ENCODE assay signal across 1 cellular context in genomic region chr2:101478561-101479001, GRCh38.
TF ChIP-seq lines count a peak whose summit lies in the region.

No MANE protein-coding gene starts in this region.

TF ChIP-seq in H1, 55 proteins besides CTCF, POLR2A, EP300 and RAD21:
- TF ChIP-seq SAP30 (IDR thresholded peaks at IDR 0.05; ENCODE audit: insufficient read depth, insufficient replicate concordance, low read length) = no peak
- no peak for TF ChIP-seq SIX5 (IDR thresholded peaks at IDR 0.05; ENCODE audit: low read depth, low read length)
- TF ChIP-seq CHD1 (IDR thresholded peaks at IDR 0.05; ENCODE audit: low read depth, low read length) = no peak
- no peak for TF ChIP-seq NRF1 (IDR thresholded peaks at IDR 0.05; ENCODE audit: low read depth, low read length)
- TF ChIP-seq GTF2F1 (IDR thresholded peaks at IDR 0.05; ENCODE audit: borderline replicate concordance, low read depth, low read length) = no peak
- TF ChIP-seq CBX5 (IDR thresholded peaks at IDR 0.05; ENCODE audit: low read depth, low read length) = no peak
- no peak for TF ChIP-seq PHF8 (conservative IDR thresholded peaks at IDR 0.05; ENCODE audit: low read depth, low read length)
- TF ChIP-seq BRCA1 (IDR thresholded peaks at IDR 0.05; ENCODE audit: low read depth, low read length) = no peak
- TF ChIP-seq TEAD4 (IDR thresholded peaks at IDR 0.05; ENCODE audit: low read depth, low read length) = no peak
- no peak for TF ChIP-seq GABPA (IDR thresholded peaks at IDR 0.05; ENCODE audit: borderline replicate concordance, insufficient read depth, low read length)
- no peak for TF ChIP-seq MAFK (IDR thresholded peaks at IDR 0.05; ENCODE audit: low read depth, low read length)
- TF ChIP-seq SP2 (IDR thresholded peaks at IDR 0.05; ENCODE audit: low read length) = no peak
- TF ChIP-seq SIRT6 (IDR thresholded peaks at IDR 0.05; ENCODE audit: low read length) = no peak
- no peak for TF ChIP-seq TAF7 (optimal IDR thresholded peaks at IDR 0.05; ENCODE audit: borderline replicate concordance, low read depth, low read length)
- TF ChIP-seq FOSL1 (IDR thresholded peaks at IDR 0.05; ENCODE audit: insufficient read depth, low read depth, low read length) = no peak
- no peak for TF ChIP-seq CEBPB (IDR thresholded peaks at IDR 0.05; ENCODE audit: low read depth, low read length)
TF ChIP-seq in H1: peak in this region for 0.
